8 cellular contexts compared by ENCODE assay signal in the genomic region with DNA sequence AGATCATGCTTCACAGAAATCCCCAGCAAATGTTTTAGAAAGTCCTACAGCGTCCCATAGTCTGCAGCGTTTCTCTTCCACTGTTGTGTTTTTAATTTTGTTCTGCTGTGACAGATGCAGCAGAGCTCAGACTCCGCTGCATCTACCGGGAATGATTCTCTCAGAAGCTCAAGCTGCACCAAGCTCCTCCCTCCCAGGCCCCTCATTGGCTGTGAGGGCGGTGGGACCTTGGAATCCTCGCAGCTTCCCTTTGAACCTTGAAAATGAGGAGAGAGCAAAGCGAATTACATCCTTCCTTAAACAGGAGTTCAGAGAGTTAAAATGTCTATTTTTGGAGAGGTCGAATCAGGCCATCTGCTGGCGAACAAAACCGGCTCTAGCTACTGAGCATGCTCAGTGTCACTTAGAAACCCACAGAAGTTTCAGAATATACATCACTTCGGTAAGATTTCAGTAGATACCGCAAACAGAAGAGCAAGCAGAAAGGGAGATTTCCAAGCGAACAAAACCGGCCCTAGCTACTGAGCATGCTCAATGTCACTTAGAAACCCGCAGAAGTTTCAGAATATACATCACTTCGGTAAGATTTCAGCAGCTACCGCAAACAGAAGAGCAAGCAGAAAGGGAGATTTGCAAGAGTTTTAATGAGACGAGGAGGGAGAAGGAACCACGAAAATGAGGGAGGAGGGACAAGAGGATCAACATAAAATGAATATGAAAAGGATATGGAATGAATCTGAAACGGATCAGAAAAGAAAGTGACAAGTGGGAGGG. TPM values are rescaled to one million over a fixed set of nuclear protein-coding genes. Genes with fewer than 3 reads are reported as not detected.
A peak's percentile ranks its signal among the peaks of the same experiment; 100 is the strongest.
DNase-seq lines count a peak whose midpoint lies in the region; ATAC-seq, FAIRE-seq and TF ChIP-seq lines count a peak whose summit lies in the region.

A gene (minus strand): TSS at position 144 of the 774 bp plus-strand sequence. CDS start 188 bp downstream, outside the sequence.

- DNase-seq in AG09319 (ENCODE audit: extremely low read depth, low read depth) (peak; percentile 28), NCI-H524 (lab: John Stamatoyannopoulos, UW) (peak; percentile 92 to 95), dermis blood vessel endothelial cell (peak; percentile 47), HepG2 (ENCODE audit: low spot score) (peak; percentile 32)
- DNase-seq in activated CD4-positive, alpha-beta T cell treated with anti-CD3 and anti-CD28 coated beads for 48 hours: peak; percentile 81
- peak; percentile 56 for DNase-seq in stimulated activated CD4-positive, alpha-beta T cell treated with anti-CD3 and anti-CD28 coated beads, Interleukin-4, amount 100 ng/mL, for 1 hour

- FAIRE-seq in HepG2 (lab: Jason Lieb, UNC): peak; percentile 70

- H3K4me1 ChIP-seq in HepG2 (ENCODE audit: insufficient read depth, low read length): peaks cover 21% of the 10 kb centered on the region

- POLR2A ChIA-PET in HepG2 (lab: Yijun Ruan, JAX): no interaction called here

- no peak for TF ChIP-seq RAD21 in HepG2 (CRISPR knock-in tag; IDR thresholded peaks at IDR 0.05)

- H3K27me3 ChIP-seq in HepG2 (ENCODE audit: control insufficient read depth in 1 of 2, insufficient read depth in 2 of 2, low read length in 2 of 2): no peaks in the 10 kb centered on the region; a peak in 2 of 5 replicates

- no TSS peak for BruUV-seq in HepG2 (replicated peaks; lab: Mats Ljungman, UMichigan)

- no peaks in the 10 kb centered on the region for H3K36me3 ChIP-seq in HepG2 (replicated peaks in 1 of 2; ENCODE audit: control insufficient read depth in 1 of 2, insufficient read depth in 2 of 2, low read length in 2 of 2)

- CTCF ChIA-PET in HepG2 (lab: Yijun Ruan, JAX; ENCODE audit: low intra/inter-chr PET ratio, low total read pairs): interaction anchor here (1.6 kb wide), 1 partner anchor 302 kb away, joined by 3 read pairs; no protein-coding TSS in a partner anchor

- peak; percentile 86 for ATAC-seq in HG03159 (IDR thresholded peaks at IDR 0.05; ENCODE audit: unreplicated experiment)
- peak; percentile 99 for ATAC-seq in HepG2

- H3K79me2 ChIP-seq in HepG2 (ENCODE audit: insufficient read depth, low read length): no peaks in the 10 kb centered on the region

- no peak within 1 kb of the TSS for H3K9ac ChIP-seq in HepG2 (ENCODE audit: insufficient read depth, low read depth, low read length)

- 4% methylated on average over 20 of the region's 20 CpGs for WGBS in HepG2 (ENCODE audit: low lambda C conversion rate)

- TF ChIP-seq EP300 in HepG2 (IDR thresholded peaks at IDR 0.05; ENCODE audit: low read depth in 2 of 2, low read length in 2 of 2): no peak
- TF ChIP-seq EP300 in HepG2 (CRISPR knock-in tag; IDR thresholded peaks at IDR 0.05; ENCODE audit: borderline replicate concordance): no peak

- H4K20me1 ChIP-seq in HepG2 (ENCODE audit: insufficient read depth, low read length): no peaks in the 10 kb centered on the region

- TF ChIP-seq POLR2A in GM18951 (IDR thresholded peaks at IDR 0.05; ENCODE audit: extremely low read depth, insufficient read depth, insufficient read length): peak; percentile 31
- TF ChIP-seq POLR2A in HepG2 (IDR thresholded peaks at IDR 0.05; ENCODE audit: insufficient read depth in 1 of 2, low read depth in 2 of 2, low read length in 2 of 2): no peak

- peak; percentile 14 for TF ChIP-seq CTCF in AG09319 (IDR thresholded peaks at IDR 0.05; ENCODE audit: low read depth, low read length)
- peak; percentile 41 for TF ChIP-seq CTCF in HepG2 (CRISPR knock-in tag; IDR thresholded peaks at IDR 0.05)

- in situ Hi-C loops in GM18951 (cut with MboI; ENCODE audit: low sequenced_read_pairs, unreplicated experiment) (no loop called here), HepG2 (cut with HindIII; ENCODE audit: extremely low pct_ligation_motif_present, low pct_unique_long_range_greater_than_20kb) (no loop called here)

- peak within 1 kb of the TSS; percentile 76 for H3K4me2 ChIP-seq in HepG2 (ENCODE audit: low read depth, low read length)

- intact Hi-C loops in HepG2 (cut with micrococcal nuclease; ENCODE audit: unreplicated experiment): loop anchor here (1.0 kb wide), 1 partner anchor 302 kb away; no protein-coding TSS in a partner anchor

- peak within 1 kb of the TSS in 2 of 3 experiments; percentile 40 to 50; a peak in 4 of 6 replicates for H3K4me3 ChIP-seq in HepG2 (replicated peaks in 1 of 3; ENCODE audit: insufficient read depth in 1 of 3, low read depth in 2 of 3, low read length in 3 of 3)

- no peak within 1 kb of the TSS for H3K27ac ChIP-seq in HepG2 (ENCODE audit: extremely low read length, insufficient read depth, low read length)

- H3K9me3 ChIP-seq in HepG2 (ENCODE audit: low read length): no peaks in the 10 kb centered on the region

- H2AFZ ChIP-seq in HepG2 (ENCODE audit: low read length): peak within 1 kb of the TSS; percentile 93

TF ChIP-seq in HepG2, 621 proteins besides CTCF, POLR2A, EP300 and RAD21 (continues in another document):
- TF ChIP-seq ZNF652 (CRISPR knock-in tag; IDR thresholded peaks at IDR 0.05; ENCODE audit: borderline replicate concordance, low read depth) (peak; percentile 70; the same call in 1 of the 2 replicates), FOXO1 (CRISPR knock-in tag; IDR thresholded peaks at IDR 0.05) (no peak), SATB2 (CRISPR knock-in tag; IDR thresholded peaks at IDR 0.05) (no peak), SIX4 (CRISPR knock-in tag; IDR thresholded peaks at IDR 0.05) (no peak), ARNT (IDR thresholded peaks at IDR 0.05) (no peak), NFYB (CRISPR knock-in tag; IDR thresholded peaks at IDR 0.05) (peak; percentile 54; the same call in 1 of the 2 replicates), MEF2D (CRISPR knock-in tag; IDR thresholded peaks at IDR 0.05) (peak; percentile 66; the same call in 1 of the 2 replicates), PRPF4 (IDR thresholded peaks at IDR 0.05; ENCODE audit: low read depth, low read length, poor library complexity, severe bottlenecking) (no peak), RXRB (CRISPR knock-in tag; IDR thresholded peaks at IDR 0.05; ENCODE audit: borderline replicate concordance) (peak; percentile 42; the same call in 1 of the 2 replicates)
- TF ChIP-seq, protein P1, sequence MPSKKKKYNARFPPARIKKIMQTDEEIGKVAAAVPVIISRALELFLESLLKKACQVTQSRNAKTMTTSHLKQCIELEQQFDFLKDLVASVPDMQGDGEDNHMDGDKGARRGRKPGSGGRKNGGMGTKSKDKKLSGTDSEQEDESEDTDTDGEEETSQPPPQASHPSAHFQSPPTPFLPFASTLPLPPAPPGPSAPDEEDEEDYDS (CRISPR knock-in tag; IDR thresholded peaks at IDR 0.05): 0 out of 2 replicates have a peak, but pooled peaks have one; percentile 19
- TF ChIP-seq, protein P2, sequence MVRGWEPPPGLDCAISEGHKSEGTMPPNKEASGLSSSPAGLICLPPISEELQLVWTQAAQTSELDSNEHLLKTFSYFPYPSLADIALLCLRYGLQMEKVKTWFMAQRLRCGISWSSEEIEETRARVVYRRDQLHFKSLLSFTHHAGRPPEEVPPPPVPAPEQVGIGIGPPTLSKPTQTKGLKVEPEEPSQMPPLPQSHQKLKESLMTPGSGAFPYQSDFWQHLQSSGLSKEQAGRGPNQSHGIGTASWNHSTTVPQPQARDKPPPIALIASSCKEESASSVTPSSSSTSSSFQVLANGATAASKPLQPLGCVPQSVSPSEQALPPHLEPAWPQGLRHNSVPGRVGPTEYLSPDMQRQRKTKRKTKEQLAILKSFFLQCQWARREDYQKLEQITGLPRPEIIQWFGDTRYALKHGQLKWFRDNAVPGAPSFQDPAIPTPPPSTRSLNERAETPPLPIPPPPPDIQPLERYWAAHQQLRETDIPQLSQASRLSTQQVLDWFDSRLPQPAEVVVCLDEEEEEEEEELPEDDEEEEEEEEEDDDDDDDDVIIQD (CRISPR knock-in tag; IDR thresholded peaks at IDR 0.05; ENCODE audit: low read depth): 0 out of 2 replicates have a peak, but pooled peaks have one; percentile 27
- TF ChIP-seq, protein P3, sequence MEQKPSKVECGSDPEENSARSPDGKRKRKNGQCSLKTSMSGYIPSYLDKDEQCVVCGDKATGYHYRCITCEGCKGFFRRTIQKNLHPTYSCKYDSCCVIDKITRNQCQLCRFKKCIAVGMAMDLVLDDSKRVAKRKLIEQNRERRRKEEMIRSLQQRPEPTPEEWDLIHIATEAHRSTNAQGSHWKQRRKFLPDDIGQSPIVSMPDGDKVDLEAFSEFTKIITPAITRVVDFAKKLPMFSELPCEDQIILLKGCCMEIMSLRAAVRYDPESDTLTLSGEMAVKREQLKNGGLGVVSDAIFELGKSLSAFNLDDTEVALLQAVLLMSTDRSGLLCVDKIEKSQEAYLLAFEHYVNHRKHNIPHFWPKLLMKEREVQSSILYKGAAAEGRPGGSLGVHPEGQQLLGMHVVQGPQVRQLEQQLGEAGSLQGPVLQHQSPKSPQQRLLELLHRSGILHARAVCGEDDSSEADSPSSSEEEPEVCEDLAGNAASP (CRISPR knock-in tag; IDR thresholded peaks at IDR 0.05; ENCODE audit: borderline replicate concordance): peak; percentile 74; the same call in 1 of the 2 replicates

RNA-seq across cellular contexts. Expression of the gene that starts here (rescaled TPM):
- not detected in 2 replicates for total RNA-seq in dermis blood vessel endothelial cell
- total RNA-seq in HepG2 (2016; rRNA removed; fragmentation: Illumina TruSeq; extraction: Trizol): not detected in 2 replicates
- not detected in 2 replicates for total RNA-seq in HepG2 (2016; cell fraction: cytosol; rRNA removed; fragmentation: Illumina TruSeq; extraction: Trizol; ENCODE audit: low read depth)
- total RNA-seq in HepG2 (2016; cell fraction: insoluble cytoplasmic fraction; rRNA removed; fragmentation: Illumina TruSeq; extraction: Trizol): not detected in 2 replicates
- total RNA-seq in HepG2 (2016; cell fraction: membrane; rRNA removed; fragmentation: Illumina TruSeq; extraction: Trizol): not detected in 2 replicates
- total RNA-seq in HepG2 (2016; cell fraction: nucleus; rRNA removed; fragmentation: Illumina TruSeq; extraction: Trizol): not detected in 2 replicates
- polyA plus RNA-seq in HepG2 (2011; rRNA removed): not detected in 2 replicates
- polyA plus RNA-seq in HepG2 (2011; cell fraction: cytosol; rRNA removed): not detected in 2 replicates
- polyA plus RNA-seq in HepG2 (2011; cell fraction: nucleus; rRNA removed): not detected in 2 replicates
- polyA plus RNA-seq in HepG2 (2012): not detected in 2 replicates
- polyA plus RNA-seq in HepG2 (2016; cell fraction: cytosol; fragmentation: Illumina TruSeq; extraction: Trizol; ENCODE audit: low read depth): not detected in 2 replicates
- not detected in 2 replicates for polyA plus RNA-seq in HepG2 (2016; cell fraction: insoluble cytoplasmic fraction; fragmentation: Illumina TruSeq; extraction: Trizol; ENCODE audit: low read depth)
- not detected in 2 replicates for polyA plus RNA-seq in HepG2 (2016; cell fraction: membrane; fragmentation: Illumina TruSeq; extraction: Trizol; ENCODE audit: low read depth)
- polyA plus RNA-seq in HepG2 (2016; cell fraction: nucleus; fragmentation: Illumina TruSeq; extraction: Trizol; ENCODE audit: insufficient read depth, low read depth): not detected in 2 replicates
- polyA minus RNA-seq in HepG2 (2011; rRNA and poly(A)+ RNA removed; ENCODE audit: low replicate concordance): not detected in 2 replicates
- polyA minus RNA-seq in HepG2 (2011; cell fraction: cytosol; rRNA and poly(A)+ RNA removed): not detected in 2 replicates
- polyA minus RNA-seq in HepG2 (2011; cell fraction: nucleus; rRNA and poly(A)+ RNA removed): not detected in 2 replicates

Comparison
In these comparisons a context has a peak if more than half of its experiments do, and no peak if none do; other contexts are left out.
1. Peak in DNase-seq in dermis blood vessel endothelial cell; RNA of the gene not detected or under 1 TPM.
2. Peak in DNase-seq, ATAC-seq, H3K4me3 ChIP-seq and H3K4me2 ChIP-seq in HepG2; RNA of the gene not detected or under 1 TPM.
3. DNase-seq: peak in every context shown above with its lines; median percentile 94 in NCI-H524; 81 in activated CD4-positive, alpha-beta T cell treated with anti-CD3 and anti-CD28 coated beads for 48 hours; 56 in stimulated activated CD4-positive, alpha-beta T cell treated with anti-CD3 and anti-CD28 coated beads, Interleukin-4, amount 100 ng/mL, for 1 hour; 47 in dermis blood vessel endothelial cell; 32 in HepG2; 28 in AG09319.